In the genomic region with DNA sequence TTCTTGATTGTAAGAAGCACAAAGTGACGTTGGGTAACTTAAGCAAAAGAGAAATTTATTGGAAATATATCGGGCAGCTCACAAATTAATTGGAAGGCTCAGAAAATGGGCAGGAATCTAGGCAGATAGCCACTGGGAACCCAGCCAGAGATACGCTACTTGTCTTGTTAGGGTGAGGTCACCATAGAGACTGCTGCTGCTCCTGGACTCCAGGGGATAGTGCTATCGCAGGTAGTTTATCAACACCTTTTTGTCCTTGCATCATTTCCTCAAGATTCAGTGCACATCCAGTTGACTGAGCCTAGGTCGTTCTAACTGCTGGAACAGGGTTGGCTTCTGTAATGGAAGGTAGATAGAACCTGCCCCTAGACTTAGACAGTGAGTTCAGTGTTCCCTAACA, we compare ENCODE assay signal across 16 cellular contexts. TPM values are rescaled to one million over a fixed set of nuclear protein-coding genes. Genes with fewer than 3 reads are reported as not detected.
A peak's percentile ranks its signal among the peaks of the same experiment; 100 is the strongest.
DNase-seq lines count a peak whose midpoint lies in the region; ATAC-seq and TF ChIP-seq lines count a peak whose summit lies in the region.
"Had no signal": no experiment of that assay in that cellular context is flagged by ENCODE, and none has a peak within 500 bp of the region (broad histone marks: within the 10 kb centered on the region; RNA-seq: fewer than 3 reads in every experiment).

No MANE protein-coding gene starts in this region.

- H3K27ac Mint-ChIP-seq in HFFc6: peak overlapping the region; percentile 82
- peak overlapping the region; percentile 21 for H3K27ac Mint-ChIP-seq in progenitor cell of endocrine pancreas
- H3K27ac Mint-ChIP-seq in activated naive CD4-positive, alpha-beta T cell treated with anti-CD3 and anti-CD28 coated beads, Interleukin-2, amount 50 U/mL, for 72 hours: no peak overlapping the region
- no peak overlapping the region for H3K27ac Mint-ChIP-seq in activated CD4-positive, alpha-beta T cell treated with anti-CD3 and anti-CD28 coated beads, Interleukin-2, amount 10 ng/mL, durations not matched to agents 24 days and 14 days
- H3K27ac Mint-ChIP-seq: activated naive CD4-positive, alpha-beta T cell treated with anti-CD3 and anti-CD28 coated beads, Interleukin-2, amount 10 ng/mL, durations not matched to agents 7 days and 5 days; effector memory CD8-positive, alpha-beta T cell had no signal

- H3K4me1 Mint-ChIP-seq in HFFc6 (ENCODE audit: low read depth): peaks cover 84% of the 10 kb centered on the region
- H3K4me1 Mint-ChIP-seq in progenitor cell of endocrine pancreas (ENCODE audit: low read depth): peaks cover 11% of the 10 kb centered on the region
- no peaks in the 10 kb centered on the region for H3K4me1 Mint-ChIP-seq in activated CD4-positive, alpha-beta T cell treated with anti-CD3 and anti-CD28 coated beads, Interleukin-2, amount 10 ng/mL, durations not matched to agents 24 days and 14 days
- H3K4me1 Mint-ChIP-seq: activated naive CD4-positive, alpha-beta T cell treated with anti-CD3 and anti-CD28 coated beads, Interleukin-2, amount 10 ng/mL, durations not matched to agents 7 days and 5 days had no signal

- H3K9me3 Mint-ChIP-seq in HFFc6 (no peaks in the 10 kb centered on the region), progenitor cell of endocrine pancreas (ENCODE audit: low read depth) (peaks cover 4% of the 10 kb centered on the region)
- no peaks in the 10 kb centered on the region for H3K9me3 Mint-ChIP-seq in activated naive CD4-positive, alpha-beta T cell treated with anti-CD3 and anti-CD28 coated beads, Interleukin-2, amount 50 U/mL, for 72 hours
- no peaks in the 10 kb centered on the region for H3K9me3 Mint-ChIP-seq in activated CD4-positive, alpha-beta T cell treated with anti-CD3 and anti-CD28 coated beads, Interleukin-2, amount 10 ng/mL, durations not matched to agents 24 days and 14 days
- H3K9me3 Mint-ChIP-seq: activated naive CD4-positive, alpha-beta T cell treated with anti-CD3 and anti-CD28 coated beads, Interleukin-2, amount 10 ng/mL, durations not matched to agents 7 days and 5 days; effector memory CD8-positive, alpha-beta T cell had no signal

- intact Hi-C loops in activated CD4-positive, alpha-beta T cell treated with anti-CD3 and anti-CD28 coated beads, Interleukin-2, amount 10 ng/mL, durations not matched to agents 24 days and 14 days (cut with micrococcal nuclease): loop anchor here (10.0 kb wide), 1 partner anchor 1637 kb away; no protein-coding TSS in a partner anchor

- H3K36me3 Mint-ChIP-seq in HFFc6 (ENCODE audit: low read depth) (0 out of 2 replicates have a peak, but pooled peaks cover 4% of the 10 kb centered on the region), progenitor cell of endocrine pancreas (ENCODE audit: insufficient read depth) (no peaks in the 10 kb centered on the region)
- H3K36me3 Mint-ChIP-seq in activated naive CD4-positive, alpha-beta T cell treated with anti-CD3 and anti-CD28 coated beads, Interleukin-2, amount 50 U/mL, for 72 hours: no peaks in the 10 kb centered on the region
- H3K36me3 Mint-ChIP-seq in activated CD4-positive, alpha-beta T cell treated with anti-CD3 and anti-CD28 coated beads, Interleukin-2, amount 10 ng/mL, durations not matched to agents 24 days and 14 days (ENCODE audit: low read depth): no peaks in the 10 kb centered on the region
- H3K36me3 Mint-ChIP-seq: activated naive CD4-positive, alpha-beta T cell treated with anti-CD3 and anti-CD28 coated beads, Interleukin-2, amount 10 ng/mL, durations not matched to agents 7 days and 5 days had no signal

- H3K27ac ChIP-seq in epithelial cell of prostate: peak overlapping the region; percentile 60

- ATAC-seq in HG03159 (IDR thresholded peaks at IDR 0.05; ENCODE audit: unreplicated experiment): no peak
- no peak for ATAC-seq in activated naive CD4-positive, alpha-beta T cell treated with anti-CD3 and anti-CD28 coated beads, Interleukin-2, amount 50 U/mL, for 72 hours
- ATAC-seq in stimulated activated naive CD8-positive, alpha-beta T cell treated with anti-CD3 and anti-CD28 coated beads, Interleukin-15, Interleukin-2, amounts not matched to agents 100 U/mL and 50 U/mL, for 24 hours: no peak
- ATAC-seq: effector memory CD8-positive, alpha-beta T cell; sciatic nerve had no signal

- H3K27me3 Mint-ChIP-seq in HFFc6 (ENCODE audit: insufficient read depth): no peaks in the 10 kb centered on the region
- no peaks in the 10 kb centered on the region for H3K27me3 Mint-ChIP-seq in progenitor cell of endocrine pancreas
- peaks cover 18% of the 10 kb centered on the region for H3K27me3 Mint-ChIP-seq in activated CD4-positive, alpha-beta T cell treated with anti-CD3 and anti-CD28 coated beads, Interleukin-2, amount 10 ng/mL, durations not matched to agents 24 days and 14 days

- TF ChIP-seq CTCF in HFFc6 (IDR thresholded peaks at IDR 0.05) (no peak), progenitor cell of endocrine pancreas (IDR thresholded peaks at IDR 0.05; ENCODE audit: unreplicated experiment) (no peak)

- no peak overlapping the region; the same call in 1 of the 2 replicates for H3K4me3 Mint-ChIP-seq in HFFc6
- no peak overlapping the region for H3K4me3 Mint-ChIP-seq in progenitor cell of endocrine pancreas (ENCODE audit: low read depth)
- no peak overlapping the region for H3K4me3 Mint-ChIP-seq in activated CD4-positive, alpha-beta T cell treated with anti-CD3 and anti-CD28 coated beads, Interleukin-2, amount 10 ng/mL, durations not matched to agents 24 days and 14 days
- H3K4me3 Mint-ChIP-seq: activated naive CD4-positive, alpha-beta T cell treated with anti-CD3 and anti-CD28 coated beads, Interleukin-2, amount 10 ng/mL, durations not matched to agents 7 days and 5 days; effector memory CD8-positive, alpha-beta T cell had no signal

- DNase-seq in HFFc6 (no peak), NCI-H2196 (lab: John Stamatoyannopoulos, UW; ENCODE audit: unreplicated experiment) (peak; percentile 34), epithelial cell of prostate (ENCODE audit: low read depth, low spot score) (no peak), progenitor cell of endocrine pancreas (ENCODE audit: low spot score, unreplicated experiment) (no peak)
- no peak for DNase-seq in activated naive CD4-positive, alpha-beta T cell treated with anti-CD3 and anti-CD28 coated beads, Interleukin-2, amount 50 U/mL, for 72 hours (ENCODE audit: low spot score in 2 of 2)
- no peak for DNase-seq in activated CD4-positive, alpha-beta T cell treated with anti-CD3 and anti-CD28 coated beads, Interleukin-2, amount 10 ng/mL, durations not matched to agents 24 days and 14 days
- no peak for DNase-seq in stimulated activated naive CD8-positive, alpha-beta T cell treated with anti-CD3 and anti-CD28 coated beads, Interleukin-15, Interleukin-2, amounts not matched to agents 100 U/mL and 50 U/mL, for 24 hours
- DNase-seq: activated CD4-positive, alpha-beta T cell treated with anti-CD3 and anti-CD28 coated beads, Interleukin-2, amount 50 U/mL, for 4 hours; activated naive CD4-positive, alpha-beta T cell treated with anti-CD3 and anti-CD28 coated beads, Interleukin-2, amount 10 ng/mL, durations not matched to agents 7 days and 5 days; effector memory CD8-positive, alpha-beta T cell; Karpas-422; NCI-H1417; NCI-H510A; SIG-M5 had no signal

RNA-seq across cellular contexts. Expression of a gene that starts 19.6 kb away (rescaled TPM):
- 10 to 100 TPM; 43.1 to 65.9 (median 48.4) TPM for total RNA-seq in HFFc6 (2021; fragmentation: NEBNext Ultra II Directional; extraction: Animal tissue kit (Norgen Biotek cat#: 25700))
- 44.8 and 45.8 TPM in 2 replicates for total RNA-seq in progenitor cell of endocrine pancreas
- 1 to 10 TPM in 1 of 2 donors, under 1 TPM in 1; 0.25 to 1.2 TPM for total RNA-seq in activated naive CD4-positive, alpha-beta T cell treated with anti-CD3 and anti-CD28 coated beads, Interleukin-2, amount 50 U/mL, for 72 hours
- 5.4 and 5.9 TPM in 2 replicates for total RNA-seq in activated CD4-positive, alpha-beta T cell treated with anti-CD3 and anti-CD28 coated beads, Interleukin-2, amount 10 ng/mL, durations not matched to agents 24 days and 14 days

Comparison
In these comparisons a context has a peak if more than half of its experiments do, and no peak if none do; other contexts are left out.
1. H3K27ac Mint-ChIP-seq: peak in HFFc6 (single experiment) and progenitor cell of endocrine pancreas (single experiment); none in activated naive CD4-positive, alpha-beta T cell treated with anti-CD3 and anti-CD28 coated beads, Interleukin-2, amount 50 U/mL, for 72 hours (0 of 2) and activated CD4-positive, alpha-beta T cell treated with anti-CD3 and anti-CD28 coated beads, Interleukin-2, amount 10 ng/mL, durations not matched to agents 24 days and 14 days (single experiment).